3 cellular contexts compared by ENCODE assay signal in genomic region chr14:91200802-91201201, GRCh38. TPM values are rescaled to one million over a fixed set of nuclear protein-coding genes. Genes with fewer than 3 reads are reported as not detected.
"Had no signal": no experiment of that assay in that cellular context is flagged by ENCODE, and none has a peak within 500 bp of the region (broad histone marks: within the 10 kb centered on the region; RNA-seq: fewer than 3 reads in every experiment).

No MANE protein-coding gene starts in this region.

RNA-seq across cellular contexts. Expression of gene GPR68, which starts 43.7 kb away (rescaled TPM):
- total RNA-seq: ascending aorta, PC-9, SK-MEL-5 had no signal
